In genomic region chr2:30886101-30886500, GRCh38 we compare ENCODE assay signal across 25 cellular contexts.
DNase-seq lines count a peak whose midpoint lies in the region; ATAC-seq, FAIRE-seq and TF ChIP-seq lines count a peak whose summit lies in the region.
"Had no signal": no experiment of that assay in that cellular context is flagged by ENCODE, and none has a peak within 500 bp of the region (broad histone marks: within the 10 kb centered on the region; RNA-seq: fewer than 3 reads in every experiment).

No MANE protein-coding gene starts in this region.

- no peak overlapping the region for H2BK120ac ChIP-seq in neuronal stem cell (ENCODE audit: low read depth, low read length)

- no peak overlapping the region for H3K9ac ChIP-seq in neuronal stem cell (ENCODE audit: low read depth, low read length, poor library complexity)
- H3K9ac ChIP-seq: BLaER1 treated with 17β-estradiol and CSF1 and Interleukin-3, amounts not matched to agents 10 nM and 100 nM had no signal

- H3K4me1 ChIP-seq in foreskin keratinocyte (peaks cover 7% of the 10 kb centered on the region), neuronal stem cell (ENCODE audit: control insufficient read depth in 2 of 2, insufficient read depth in 1 of 2, low read depth in 1 of 2, low read length in 2 of 2) (peaks cover 0 to 9% of the 10 kb centered on the region in 2 donors)
- H3K4me1 ChIP-seq: prostate gland had no signal

- no peak overlapping the region for H3K4me2 ChIP-seq in neuronal stem cell (ENCODE audit: insufficient read depth, low read length, poor library complexity, severe bottlenecking)

- no peak overlapping the region for H2BK5ac ChIP-seq in neuronal stem cell (ENCODE audit: low read length)

- H3K27me3 ChIP-seq in foreskin keratinocyte: no peaks in the 10 kb centered on the region
- no peaks in the 10 kb centered on the region for H3K27me3 ChIP-seq in neuronal stem cell (ENCODE audit: control insufficient read depth in 3 of 3, insufficient read depth in 3 of 3, low read depth in 1 of 3, low read length in 3 of 3)
- H3K27me3 ChIP-seq: BLaER1 treated with 17β-estradiol and CSF1 and Interleukin-3, amounts not matched to agents 10 nM and 100 nM had no signal

- no peak overlapping the region for H2BK12ac ChIP-seq in neuronal stem cell (ENCODE audit: low read length)

- H3K4ac ChIP-seq in neuronal stem cell (ENCODE audit: low read length): no peak overlapping the region

- no peak overlapping the region for H3K4me3 ChIP-seq in neuronal stem cell (ENCODE audit: low read length in 2 of 2)
- H3K4me3 ChIP-seq: BLaER1 treated with 17β-estradiol and CSF1 and Interleukin-3, amounts not matched to agents 10 nM and 100 nM; K562; prostate gland had no signal

- H3K9me3 ChIP-seq in neuronal stem cell (replicated peaks in 1 of 2; ENCODE audit: control insufficient read depth in 2 of 2, insufficient read depth in 1 of 2, low read depth in 1 of 2, low read length in 2 of 2): no peaks in the 10 kb centered on the region
- H3K9me3 ChIP-seq: BLaER1 treated with 17β-estradiol and CSF1 and Interleukin-3, amounts not matched to agents 10 nM and 100 nM; prostate gland had no signal

- no peak for TF ChIP-seq CTCF in RWPE1 (conservative IDR thresholded peaks at IDR 0.05; ENCODE audit: low read depth)
- no peak for TF ChIP-seq CTCF in foreskin keratinocyte (conservative IDR thresholded peaks at IDR 0.05)
- no peak for TF ChIP-seq CTCF in D721Med (IDR thresholded peaks at IDR 0.05; ENCODE audit: insufficient read depth, missing control alignments)

- no peak overlapping the region for H3K14ac ChIP-seq in neuronal stem cell (ENCODE audit: low read length)

- H3K27ac ChIP-seq in RWPE1 (no peak overlapping the region), foreskin keratinocyte (no peak overlapping the region), neuronal stem cell (replicated peaks; ENCODE audit: low read length) (peak overlapping the region; percentile 10)
- H3K27ac ChIP-seq: BLaER1 treated with 17β-estradiol and CSF1 and Interleukin-3, amounts not matched to agents 10 nM and 100 nM; prostate gland had no signal

- no peak overlapping the region for H2AFZ ChIP-seq in neuronal stem cell (ENCODE audit: low read length)

- H4K91ac ChIP-seq in neuronal stem cell (ENCODE audit: low read depth, low read length, poor library complexity): no peak overlapping the region

- no peak overlapping the region for H3K23ac ChIP-seq in neuronal stem cell (ENCODE audit: low read depth, low read length, poor library complexity)

- no peak for FAIRE-seq in D721Med (lab: Jason Lieb, UNC)
- FAIRE-seq: astrocyte, GM18507, K562 had no signal

- no CpG with 5 or more reads among the region's 6 CpGs for WGBS in neuronal stem cell (ENCODE audit: extremely low coverage in 2 of 2, insufficient read length in 2 of 2, insufficient replicate concordance in 1 of 2), 2 donors

- peak overlapping the region; percentile 5 for H3K18ac ChIP-seq in neuronal stem cell (ENCODE audit: low read length)

- POLR2A ChIA-PET in RWPE1 (lab: Yijun Ruan, JAX; ENCODE audit: low non-redundant PET): no interaction called here

- ATAC-seq in foreskin keratinocyte: peak; percentile 83
- ATAC-seq in HG03196 (IDR thresholded peaks at IDR 0.05; ENCODE audit: unreplicated experiment): no peak
- no peak for ATAC-seq in HG03378 (IDR thresholded peaks at IDR 0.05; ENCODE audit: unreplicated experiment)
- ATAC-seq: K562, left lobe of liver, Right ventricle myocardium inferior had no signal

- no peaks in the 10 kb centered on the region for H3K79me1 ChIP-seq in neuronal stem cell (ENCODE audit: low read depth, low read length)

- no peak overlapping the region for H2BK15ac ChIP-seq in neuronal stem cell (ENCODE audit: low read length)

- CTCF ChIA-PET in RWPE1 (lab: Yijun Ruan, JAX): no interaction called here

- no peak overlapping the region for H2AK5ac ChIP-seq in neuronal stem cell (ENCODE audit: low read depth, low read length)

- DNase-seq in HT1080 (ENCODE audit: low read depth): peak; percentile 24
- DNase-seq in RWPE1 (ENCODE audit: low spot score): peak; percentile 67
- DNase-seq in foreskin keratinocyte: peak; percentile 74 to 89
- peak; percentile 17 for DNase-seq in neuronal stem cell (ENCODE audit: low spot score)
- DNase-seq in SK-N-DZ (ENCODE audit: low spot score): no peak
- DNase-seq in D721Med (ENCODE audit: insufficient read length, low spot score): no peak
- DNase-seq: activated CD4-positive, alpha-beta T cell treated with anti-CD3 and anti-CD28 coated beads for 4 hours; activated effector memory CD4-positive, alpha-beta T cell treated with anti-CD3 and anti-CD28 coated beads, Interleukin-2, amount 50 U/mL, for 16 hours; DND-41; HFFc6; mesenchymal stem cell; NCI-H1105; NCI-H2081; NCI-H446; OCI-M1; stimulated activated naive CD4-positive, alpha-beta T cell had no signal

- no peak overlapping the region for H4K8ac ChIP-seq in neuronal stem cell (ENCODE audit: low read depth, low read length)

- H3K36me3 ChIP-seq in neuronal stem cell (replicated peaks in 1 of 2; ENCODE audit: control insufficient read depth in 2 of 2, insufficient read depth in 2 of 2, low read length in 2 of 2): no peaks in the 10 kb centered on the region
- H3K36me3 ChIP-seq: BLaER1 treated with 17β-estradiol and CSF1 and Interleukin-3, amounts not matched to agents 10 nM and 100 nM; prostate gland had no signal

Comparison
In these comparisons a context has a peak if more than half of its experiments do, and no peak if none do; other contexts are left out.
1. DNase-seq: peak in HT1080 (single experiment), RWPE1 (single experiment), foreskin keratinocyte (2 of 2) and neuronal stem cell (single experiment); none in SK-N-DZ (single experiment) and D721Med (single experiment).